In the genomic region with DNA sequence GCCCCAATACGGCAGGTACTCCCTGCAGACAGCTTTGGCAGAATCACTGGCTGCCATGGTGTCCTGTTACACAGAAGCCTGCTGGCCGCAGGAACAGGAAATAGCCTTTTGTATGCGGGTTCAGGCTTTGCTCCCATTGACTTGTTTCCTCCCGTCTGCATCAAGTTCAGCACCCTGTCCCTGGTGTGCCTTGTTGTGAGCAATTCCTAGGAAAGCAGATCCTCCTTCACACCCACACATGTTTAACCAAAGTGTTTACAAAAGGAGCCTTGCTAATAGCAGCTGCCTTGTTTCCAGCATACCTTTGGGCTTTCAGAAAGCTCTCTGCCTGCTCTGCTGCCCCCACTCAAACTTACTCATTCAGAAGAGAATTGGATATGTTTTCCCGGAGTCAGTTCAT, we compare ENCODE assay signal across 8 cellular contexts.
DNase-seq lines count a peak whose midpoint lies in the region; ATAC-seq and TF ChIP-seq lines count a peak whose summit lies in the region.
"Had no signal": no experiment of that assay in that cellular context is flagged by ENCODE, and none has a peak within 500 bp of the region (broad histone marks: within the 10 kb centered on the region; RNA-seq: fewer than 3 reads in every experiment).

No MANE protein-coding gene starts in this region.

- peak overlapping the region in 1 of 4 donors; percentile 29 for H3K27ac ChIP-seq in gastrocnemius medialis

- TF ChIP-seq POLR2A in gastrocnemius medialis (IDR thresholded peaks at IDR 0.05): no peak

- TF ChIP-seq CTCF in foreskin fibroblast (IDR thresholded peaks at IDR 0.05; ENCODE audit: low read depth, low read length) (no peak), gastrocnemius medialis (IDR thresholded peaks at IDR 0.05 in 4 of 5, conservative IDR thresholded peaks at IDR 0.05 in 1 of 5) (no peak)

- no peaks in the 10 kb centered on the region for H3K27me3 ChIP-seq in gastrocnemius medialis

- H3K4me1 ChIP-seq in gastrocnemius medialis: peaks cover 5 to 9% of the 10 kb centered on the region in 2 donors

- H3K4me3 ChIP-seq in foreskin fibroblast (ENCODE audit: low read depth in 1 of 2, low read length in 2 of 2) (no peak overlapping the region), gastrocnemius medialis (no peak overlapping the region)

- in situ Hi-C loops in gastrocnemius medialis (cut with MboI; ENCODE audit: low sequenced_read_pairs in 4 of 4): no loop called here

- DNase-seq in HCEC 1CT (peak; percentile 96), SHP77 (lab: John Stamatoyannopoulos, UW) (peak; percentile 37 to 65), foreskin fibroblast (peak; percentile 77 to 84), gastrocnemius medialis (peak in 1 of 2 donors; percentile 23), NCI-H146 treated with DMSO at 0.1 percent for 48 hours (lab: John Stamatoyannopoulos, UW; ENCODE audit: unreplicated experiment) (no peak)
- no peak for DNase-seq in stimulated activated CD4-positive, alpha-beta T cell treated with anti-CD3 and anti-CD28 coated beads, Interleukin-2, amount 100 ng/mL, for 24 hours
- no peak for DNase-seq in activated naive CD4-positive, alpha-beta T cell treated with anti-CD3 and anti-CD28 coated beads, Interleukin-2, amount 50 U/mL, for 16 hours
- DNase-seq: activated CD8-positive, alpha-beta memory T cell treated with anti-CD3 and anti-CD28 coated beads for 24 hours had no signal

- no peaks in the 10 kb centered on the region for H3K9me3 ChIP-seq in gastrocnemius medialis

- intact Hi-C loops in gastrocnemius medialis (cut with DNase I; ENCODE audit: low total_unique reads): no loop called here

- peak; percentile 66 to 68 for ATAC-seq in gastrocnemius medialis

- no peaks in the 10 kb centered on the region for H3K36me3 ChIP-seq in gastrocnemius medialis

Comparison
In these comparisons a context has a peak if more than half of its experiments do, and no peak if none do; other contexts are left out.
1. DNase-seq: peak in HCEC 1CT (single experiment), SHP77 (2 of 2) and foreskin fibroblast (2 of 2); none in NCI-H146 treated with DMSO at 0.1 percent for 48 hours (single experiment), stimulated activated CD4-positive, alpha-beta T cell treated with anti-CD3 and anti-CD28 coated beads, Interleukin-2, amount 100 ng/mL, for 24 hours (0 of 2) and activated naive CD4-positive, alpha-beta T cell treated with anti-CD3 and anti-CD28 coated beads, Interleukin-2, amount 50 U/mL, for 16 hours (single experiment).